ENCODE assay signal across 12 cellular contexts in the genomic region with DNA sequence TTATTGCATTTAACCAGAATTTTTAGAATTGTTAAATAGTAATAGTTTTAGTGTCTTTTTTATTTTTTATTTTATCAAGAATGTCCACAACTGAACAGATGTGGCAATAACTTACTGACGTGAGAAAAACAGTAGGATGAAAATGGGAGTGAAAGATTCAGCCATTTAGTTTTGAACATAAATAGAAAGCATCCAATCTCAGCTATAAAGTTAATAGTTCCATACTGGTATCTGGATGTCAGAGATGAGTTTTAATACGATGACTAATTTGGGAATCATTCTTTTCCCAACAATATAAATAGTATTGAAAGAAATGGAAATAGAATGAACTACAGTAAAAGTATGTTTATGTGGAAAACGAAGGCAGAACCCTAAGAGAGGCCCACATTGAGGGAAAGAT.
DNase-seq lines count a peak whose midpoint lies in the region; ATAC-seq, FAIRE-seq and TF ChIP-seq lines count a peak whose summit lies in the region.
"Had no signal": no experiment of that assay in that cellular context is flagged by ENCODE, and none has a peak within 500 bp of the region (broad histone marks: within the 10 kb centered on the region; RNA-seq: fewer than 3 reads in every experiment).

No MANE protein-coding gene starts in this region.

- H3K9me2 ChIP-seq in hepatocyte (replicated peaks; ENCODE audit: insufficient read depth), result no peaks in the 10 kb centered on the region

- 78% methylated on average over 3 of the region's 3 CpGs for WGBS in hepatocyte (ENCODE audit: low lambda C conversion rate, missing lambda C conversion rate)
- WGBS in smooth muscle cell (ENCODE audit: low lambda C conversion rate), result 28% methylated on average over 3 of the region's 3 CpGs

- TF ChIP-seq CTCF in astrocyte (IDR thresholded peaks at IDR 0.05; ENCODE audit: insufficient read depth, low read depth, low read length) (no peak), hepatocyte (IDR thresholded peaks at IDR 0.05; ENCODE audit: poor library complexity) (no peak), smooth muscle cell (IDR thresholded peaks at IDR 0.05; ENCODE audit: borderline replicate concordance, insufficient read depth, poor library complexity, severe bottlenecking) (no peak)

- H3K9ac ChIP-seq in astrocyte (ENCODE audit: low read length) (peak overlapping the region; percentile 85), smooth muscle cell (ENCODE audit: low read depth) (peak overlapping the region; percentile 59)

- no peaks in the 10 kb centered on the region for H4K20me1 ChIP-seq in astrocyte (ENCODE audit: insufficient read depth, low read length)
- H4K20me1 ChIP-seq in hepatocyte (ENCODE audit: insufficient read depth, poor library complexity, severe bottlenecking), result no peaks in the 10 kb centered on the region
- H4K20me1 ChIP-seq in smooth muscle cell (ENCODE audit: low read depth), result no peaks in the 10 kb centered on the region

- H3K27me3 ChIP-seq in astrocyte (ENCODE audit: insufficient read depth, low read length) (no peaks in the 10 kb centered on the region), hepatocyte (no peaks in the 10 kb centered on the region), smooth muscle cell (ENCODE audit: low read depth) (no peaks in the 10 kb centered on the region)

- peak overlapping the region; percentile 97 for H3K27ac ChIP-seq in astrocyte (ENCODE audit: low read depth, low read length)
- H3K27ac ChIP-seq in hepatocyte, result peak overlapping the region; percentile 93
- peak overlapping the region; percentile 95 for H3K27ac ChIP-seq in smooth muscle cell (ENCODE audit: low read depth)

- H3K4me1 ChIP-seq in astrocyte (ENCODE audit: insufficient read depth, low read length), result peaks cover 57% of the 10 kb centered on the region
- H3K4me1 ChIP-seq in hepatocyte (ENCODE audit: insufficient read depth), result peaks cover 28% of the 10 kb centered on the region
- peaks cover 34% of the 10 kb centered on the region for H3K4me1 ChIP-seq in smooth muscle cell (ENCODE audit: low read depth)

- H3K79me2 ChIP-seq in astrocyte (ENCODE audit: insufficient read depth, low read length), result peaks cover 7% of the 10 kb centered on the region
- H3K79me2 ChIP-seq in hepatocyte, result no peaks in the 10 kb centered on the region
- no peaks in the 10 kb centered on the region for H3K79me2 ChIP-seq in smooth muscle cell (ENCODE audit: low read depth)

- CTCF ChIA-PET in activated CD4-positive, alpha-beta memory T cell treated with anti-CD3 and anti-CD28 coated beads, Interleukin-2, amount 10 ng/mL, durations not matched to agents 7 days and 5 days (lab: Charles Lee), result no interaction called here

- no peaks in the 10 kb centered on the region for H3K9me3 Mint-ChIP-seq in astrocyte (ENCODE audit: unreplicated experiment)
- H3K9me3 Mint-ChIP-seq in activated CD4-positive, alpha-beta memory T cell treated with anti-CD3 and anti-CD28 coated beads, Interleukin-2, amount 10 ng/mL, durations not matched to agents 7 days and 5 days, result no peaks in the 10 kb centered on the region

- H3K9me3 ChIP-seq in astrocyte (ENCODE audit: insufficient read depth, low read depth, low read length) (no peaks in the 10 kb centered on the region), hepatocyte (ENCODE audit: low read depth) (no peaks in the 10 kb centered on the region), smooth muscle cell (replicated peaks; ENCODE audit: low read depth) (no peaks in the 10 kb centered on the region)

- H2AFZ ChIP-seq in astrocyte (ENCODE audit: low read depth, low read length) (no peak overlapping the region), hepatocyte (no peak overlapping the region), smooth muscle cell (ENCODE audit: low read depth) (no peak overlapping the region)

- no peak for DNase-seq in GM12892 (ENCODE audit: insufficient read length)
- DNase-seq in astrocyte (ENCODE audit: low read depth), result peak; percentile 45
- DNase-seq in hepatocyte (ENCODE audit: low spot score), result no peak
- no peak for DNase-seq in smooth muscle cell (lab: John Stamatoyannopoulos, UW; ENCODE audit: unreplicated experiment)
- DNase-seq in activated CD4-positive, alpha-beta memory T cell treated with anti-CD3 and anti-CD28 coated beads, Interleukin-2, amount 10 ng/mL, durations not matched to agents 7 days and 5 days, result no peak
- no peak for DNase-seq in DMS79 treated with DMSO at 0.1 percent for 48 hours (lab: John Stamatoyannopoulos, UW)
- no peak for DNase-seq in iPS-NIHi11 (ENCODE audit: low spot score)
- DNase-seq: activated CD4-positive, alpha-beta T cell treated with anti-CD3 and anti-CD28 coated beads, Interleukin-2, amount 50 U/mL, for 1 hour; NCI-H2029 treated with DMSO at 0.1 percent for 48 hours; occipital lobe; SHP77 had no signal

- no peak overlapping the region for H3K4me3 ChIP-seq in astrocyte (ENCODE audit: insufficient read depth, low read depth, low read length)
- H3K4me3 ChIP-seq in hepatocyte, result no peak overlapping the region
- peak overlapping the region; percentile 1 for H3K4me3 ChIP-seq in smooth muscle cell

- H3K36me3 ChIP-seq in astrocyte (ENCODE audit: insufficient read depth, low read length), result peaks cover 9% of the 10 kb centered on the region
- no peaks in the 10 kb centered on the region for H3K36me3 ChIP-seq in hepatocyte (replicated peaks; ENCODE audit: insufficient read depth, low read depth)
- H3K36me3 ChIP-seq in smooth muscle cell (ENCODE audit: low read depth), result no peaks in the 10 kb centered on the region

- FAIRE-seq in GM12892 (lab: Jason Lieb, UNC), result peak; percentile 14
- no peak for FAIRE-seq in astrocyte (lab: Jason Lieb, UNC)

- ATAC-seq in HG02610 (IDR thresholded peaks at IDR 0.05; ENCODE audit: unreplicated experiment), result no peak

- peaks cover 6% of the 10 kb centered on the region for H3K36me3 Mint-ChIP-seq in astrocyte (ENCODE audit: low read depth, unreplicated experiment)
- H3K36me3 Mint-ChIP-seq in activated CD4-positive, alpha-beta memory T cell treated with anti-CD3 and anti-CD28 coated beads, Interleukin-2, amount 10 ng/mL, durations not matched to agents 7 days and 5 days (ENCODE audit: low read depth), result no peaks in the 10 kb centered on the region

- peaks cover 55% of the 10 kb centered on the region for H3K4me1 Mint-ChIP-seq in astrocyte (ENCODE audit: low read depth, unreplicated experiment)
- H3K4me1 Mint-ChIP-seq in activated CD4-positive, alpha-beta memory T cell treated with anti-CD3 and anti-CD28 coated beads, Interleukin-2, amount 10 ng/mL, durations not matched to agents 7 days and 5 days, result no peaks in the 10 kb centered on the region

- H3K4me3 Mint-ChIP-seq in astrocyte (ENCODE audit: unreplicated experiment), result no peak overlapping the region
- no peak overlapping the region for H3K4me3 Mint-ChIP-seq in activated CD4-positive, alpha-beta memory T cell treated with anti-CD3 and anti-CD28 coated beads, Interleukin-2, amount 10 ng/mL, durations not matched to agents 7 days and 5 days

- H3K27ac Mint-ChIP-seq in astrocyte (ENCODE audit: unreplicated experiment), result peak overlapping the region; percentile 100
- no peak overlapping the region for H3K27ac Mint-ChIP-seq in activated CD4-positive, alpha-beta memory T cell treated with anti-CD3 and anti-CD28 coated beads, Interleukin-2, amount 10 ng/mL, durations not matched to agents 7 days and 5 days

- no peak for TF ChIP-seq POLR2A in GM12892 (IDR thresholded peaks at IDR 0.05; ENCODE audit: low read depth, low read length)

- POLR2A ChIA-PET in activated CD4-positive, alpha-beta memory T cell treated with anti-CD3 and anti-CD28 coated beads, Interleukin-2, amount 10 ng/mL, durations not matched to agents 7 days and 5 days (lab: Charles Lee), result no interaction called here

- H3K4me2 ChIP-seq in astrocyte (ENCODE audit: low read length) (peak overlapping the region; percentile 76), hepatocyte (peak overlapping the region; percentile 38), smooth muscle cell (peak overlapping the region; percentile 74)

- H3F3A ChIP-seq in smooth muscle cell (ENCODE audit: low read depth), result peaks cover 16% of the 10 kb centered on the region

- H3K27me3 Mint-ChIP-seq in astrocyte (ENCODE audit: low read depth, unreplicated experiment), result no peaks in the 10 kb centered on the region
- peaks cover 3% of the 10 kb centered on the region for H3K27me3 Mint-ChIP-seq in activated CD4-positive, alpha-beta memory T cell treated with anti-CD3 and anti-CD28 coated beads, Interleukin-2, amount 10 ng/mL, durations not matched to agents 7 days and 5 days
